In genomic region chr15:41640985-41641384, GRCh38 we compare ENCODE assay signal across 7 cellular contexts.
"Had no signal": no experiment of that assay in that cellular context is flagged by ENCODE, and none has a peak within 500 bp of the region (broad histone marks: within the 10 kb centered on the region; RNA-seq: fewer than 3 reads in every experiment).

No MANE protein-coding gene starts in this region.

- H3K4me3 ChIP-seq: GM12878 had no signal

- FAIRE-seq: G401.6, GM12878, GM12891, GM12892, GM18507, GM19239 had no signal

- ATAC-seq: GM12878 had no signal

- DNase-seq: GDM1 had no signal
